ENCODE assay signal across 15 cellular contexts in genomic region chr4:20421586-20421985, GRCh38.
DNase-seq lines count a peak whose midpoint lies in the region; TF ChIP-seq lines count a peak whose summit lies in the region.
"Had no signal": no experiment of that assay in that cellular context is flagged by ENCODE, and none has a peak within 500 bp of the region (broad histone marks: within the 10 kb centered on the region; RNA-seq: fewer than 3 reads in every experiment).

No MANE protein-coding gene starts in this region.

- no peaks in the 10 kb centered on the region for H3K9me2 ChIP-seq in Loucy (replicated peaks; ENCODE audit: low read depth, low read length)

- no peaks in the 10 kb centered on the region for H3K36me3 ChIP-seq in Loucy (ENCODE audit: insufficient read depth, low read length)
- H3K36me3 ChIP-seq: BLaER1 had no signal

- H4K20me1 ChIP-seq in Loucy (ENCODE audit: insufficient read depth, low read length, poor library complexity, severe bottlenecking): no peaks in the 10 kb centered on the region
- H4K20me1 ChIP-seq: BLaER1 had no signal

- no peaks in the 10 kb centered on the region for H3K27me3 ChIP-seq in Loucy (ENCODE audit: insufficient read depth, low read length, poor library complexity, severe bottlenecking)
- H3K27me3 ChIP-seq: BLaER1 had no signal

- no peak overlapping the region for H3K9ac ChIP-seq in Loucy (ENCODE audit: low read depth, low read length, poor library complexity, severe bottlenecking)
- H3K9ac ChIP-seq: BLaER1, KMS-11 had no signal

- no peaks in the 10 kb centered on the region for H3K4me1 ChIP-seq in Loucy (ENCODE audit: insufficient read depth, low read length, poor library complexity, severe bottlenecking)

- no peak overlapping the region for H3K4me3 ChIP-seq in Loucy (ENCODE audit: low read length, poor library complexity, severe bottlenecking)
- H3K4me3 ChIP-seq: BLaER1, GM12878 had no signal

- no peaks in the 10 kb centered on the region for H3F3A ChIP-seq in Loucy (ENCODE audit: low read depth)

- peak overlapping the region; percentile 56 for H2AFZ ChIP-seq in Loucy (ENCODE audit: low read length)

- H3K9me3 ChIP-seq in Loucy (ENCODE audit: insufficient read depth, low read depth, low read length): no peaks in the 10 kb centered on the region
- H3K9me3 ChIP-seq: BLaER1 had no signal

- no peak for TF ChIP-seq CTCF in Loucy (conservative IDR thresholded peaks at IDR 0.05; ENCODE audit: low read length)

- no peaks in the 10 kb centered on the region for H3K79me2 ChIP-seq in Loucy (ENCODE audit: insufficient read depth, low read length)

- H3K4me2 ChIP-seq in Loucy (ENCODE audit: low read depth, low read length, poor library complexity, severe bottlenecking): no peak overlapping the region
- H3K4me2 ChIP-seq: BLaER1, KMS-11 had no signal

- DNase-seq in EH (ENCODE audit: low read depth): peak; percentile 27
- DNase-seq in fibroblast of gingiva (ENCODE audit: low read depth): peak; percentile 5
- no peak for DNase-seq in NK-92 treated with Interleukin-12 subunit alpha and Interleukin-12 subunit beta, amount 100 ng/mL, for 24 hours (lab: John Stamatoyannopoulos, UW)
- DNase-seq in activated T-cell treated with anti-CD3 and anti-CD28 coated beads, Interleukin-2, amount 50 U/mL, for 48 hours: no peak
- DNase-seq in H4 (ENCODE audit: low spot score): no peak
- no peak for DNase-seq in AG20443 (ENCODE audit: low spot score)
- DNase-seq: ACHN; AML-193; CD8-positive, alpha-beta memory T cell; DMS53; H7 had no signal

Comparison
In these comparisons a context has a peak if more than half of its experiments do, and no peak if none do; other contexts are left out.
1. DNase-seq: peak in EH (single experiment) and fibroblast of gingiva (single experiment); none in NK-92 treated with Interleukin-12 subunit alpha and Interleukin-12 subunit beta, amount 100 ng/mL, for 24 hours (single experiment), activated T-cell treated with anti-CD3 and anti-CD28 coated beads, Interleukin-2, amount 50 U/mL, for 48 hours (0 of 2), H4 (single experiment) and AG20443 (single experiment).